21 cellular contexts compared by ENCODE assay signal in genomic region chr3:71636482-71636881, GRCh38.
"Had no signal": no experiment of that assay in that cellular context is flagged by ENCODE, and none has a peak within 500 bp of the region (broad histone marks: within the 10 kb centered on the region; RNA-seq: fewer than 3 reads in every experiment).

No MANE protein-coding gene starts in this region.

- H3K9me3 ChIP-seq: left ventricle myocardium inferior, lower lobe of right lung, right atrium auricular region, stomach, thyroid gland had no signal

- H3K4me1 ChIP-seq: left ventricle myocardium inferior, lower lobe of right lung, parathyroid adenoma, right atrium auricular region, stomach, thyroid gland had no signal

- H3K4me2 ChIP-seq: smooth muscle cell had no signal

- H3K4me3 ChIP-seq: left ventricle myocardium inferior, lower lobe of right lung, right atrium auricular region, smooth muscle cell, stomach, thyroid gland had no signal

- H3K27me3 ChIP-seq: right atrium auricular region, stomach, thyroid gland had no signal

- H3K79me2 ChIP-seq: parathyroid adenoma had no signal

- H3K36me3 ChIP-seq: left ventricle myocardium inferior, lower lobe of right lung, right atrium auricular region, stomach, thyroid gland had no signal

- H3K27ac ChIP-seq: left ventricle myocardium inferior, lower lobe of right lung, parathyroid adenoma, right atrium auricular region, stomach, thyroid gland had no signal

- H3K9ac ChIP-seq: parathyroid adenoma had no signal

- H2AFZ ChIP-seq: parathyroid adenoma had no signal

- ATAC-seq: left colon; lower lobe of right lung; natural killer cell; sciatic nerve; stimulated activated effector memory CD8-positive, alpha-beta T cell treated with anti-CD3 and anti-CD28 coated beads, Interleukin-12 subunit alpha, Interleukin-12 subunit beta, amount 100 ng/mL, for 72 hours had no signal

- DNase-seq: cortex of kidney; hypothalamus; immature natural killer cell; islet precursor cell; kidney glomerular epithelial cell; left colon; left ventricle myocardium inferior; lower lobe of right lung; natural killer cell; stimulated activated CD4-positive, alpha-beta T cell treated with anti-CD3 and anti-CD28 coated beads, Interleukin-12 subunit alpha, Interleukin-12 subunit beta, amount 100 ng/mL, for 4 hours; stimulated activated CD4-positive, alpha-beta T cell treated with anti-CD3 and anti-CD28 coated beads, Interleukin-1b, Interleukin-23, amount 100 ng/mL, for 48 hours; stimulated activated CD4-positive, alpha-beta T cell treated with anti-CD3 and anti-CD28 coated beads, Interleukin-4, amount 100 ng/mL, for 1 hour; stimulated activated naive CD4-positive, alpha-beta T cell treated with Interleukin-2 at 50 U/mL for 16 hours; stomach; thyroid gland; trophoblast cell had no signal
